Comparison of ENCODE assay signal across 16 cellular contexts in genomic region chr3:9204253-9205005, GRCh38. TPM values are rescaled to one million over a fixed set of nuclear protein-coding genes. Genes with fewer than 3 reads are reported as not detected.
DNase-seq lines count a peak whose midpoint lies in the region; ATAC-seq, FAIRE-seq and TF ChIP-seq lines count a peak whose summit lies in the region.
"Had no signal": no experiment of that assay in that cellular context is flagged by ENCODE, and none has a peak within 500 bp of the region (broad histone marks: within the 10 kb centered on the region; RNA-seq: fewer than 3 reads in every experiment).

No MANE protein-coding gene starts in this region.

- H3K9me3 ChIP-seq in SK-N-SH: no peaks in the 10 kb centered on the region
- no peaks in the 10 kb centered on the region for H3K9me3 ChIP-seq in endodermal cell (ENCODE audit: control insufficient read depth, low read length)
- H3K9me3 ChIP-seq in tibial nerve: no peaks in the 10 kb centered on the region

- H3K9me2 ChIP-seq in SK-N-SH: no peaks in the 10 kb centered on the region

- H3K4me2 ChIP-seq in SK-N-SH: no peak overlapping the region

- H3K9ac ChIP-seq in SK-N-SH (no peak overlapping the region), endodermal cell (ENCODE audit: extremely low read depth, low read length, poor library complexity, severe bottlenecking) (peak overlapping the region; percentile 38)

- H3K27ac ChIP-seq in SK-N-SH (ENCODE audit: low read depth in 2 of 2, low read length in 1 of 2) (peak overlapping the region in 1 of 2 experiments; percentile 75; a peak in 2 of 4 replicates), endodermal cell (ENCODE audit: low read depth, low read length) (peak overlapping the region; percentile 97), tibial nerve (peak overlapping the region; percentile 59 to 86 (median 74))

- no peak for TF ChIP-seq CTCF in SK-N-SH (IDR thresholded peaks at IDR 0.05)
- peak; percentile 35 for TF ChIP-seq CTCF in endodermal cell (conservative IDR thresholded peaks at IDR 0.05)
- no peak for TF ChIP-seq CTCF in nephron progenitor cell (IDR thresholded peaks at IDR 0.05)
- TF ChIP-seq CTCF in tibial nerve (IDR thresholded peaks at IDR 0.05): no peak
- no peak for TF ChIP-seq CTCF in D721Med (IDR thresholded peaks at IDR 0.05; ENCODE audit: insufficient read depth, missing control alignments)

- H3K27me3 ChIP-seq in SK-N-SH (ENCODE audit: insufficient read depth): no peaks in the 10 kb centered on the region; the same call in 1 of the 2 replicates
- H3K27me3 ChIP-seq in endodermal cell (ENCODE audit: control insufficient read depth, insufficient read depth, low read length, poor library complexity, severe bottlenecking): no peaks in the 10 kb centered on the region
- H3K27me3 ChIP-seq in tibial nerve: no peaks in the 10 kb centered on the region

- H3K4me1 Mint-ChIP-seq in endodermal cell (peaks cover 43% of the 10 kb centered on the region), nephron progenitor cell (peaks cover 98% of the 10 kb centered on the region)
- H3K4me1 Mint-ChIP-seq in activated CD4-positive, alpha-beta memory T cell treated with anti-CD3 and anti-CD28 coated beads, Interleukin-2, amount 10 ng/mL, durations not matched to agents 7 days and 5 days: no peaks in the 10 kb centered on the region
- H3K4me1 Mint-ChIP-seq: CD8-positive, alpha-beta memory T cell; T-helper 17 cell had no signal

- H3K4me1 ChIP-seq in SK-N-SH (ENCODE audit: control insufficient read depth in 1 of 2, insufficient read depth in 2 of 2, low read depth in 1 of 2, low read length in 1 of 2) (peaks cover 0 to 46% of the 10 kb centered on the region in 2 experiments; a peak in 2 of 4 replicates), endodermal cell (ENCODE audit: control insufficient read depth, insufficient read depth, low read length) (peaks cover 12% of the 10 kb centered on the region), tibial nerve (peaks cover 0 to 15% (median 0%) of the 10 kb centered on the region in 4 donors)

- no peaks in the 10 kb centered on the region for H3K36me3 ChIP-seq in SK-N-SH (replicated peaks in 1 of 2; ENCODE audit: control insufficient read depth in 1 of 2, insufficient read depth in 2 of 2, low read length in 1 of 2)
- no peaks in the 10 kb centered on the region for H3K36me3 ChIP-seq in endodermal cell (ENCODE audit: control insufficient read depth, insufficient read depth, low read length)
- H3K36me3 ChIP-seq in tibial nerve: no peaks in the 10 kb centered on the region

- H3K27me3 Mint-ChIP-seq in endodermal cell (ENCODE audit: insufficient read depth): peaks cover 12% of the 10 kb centered on the region
- H3K27me3 Mint-ChIP-seq in nephron progenitor cell (ENCODE audit: low read depth, poor library complexity): peaks cover 8% of the 10 kb centered on the region
- peaks cover 8% of the 10 kb centered on the region for H3K27me3 Mint-ChIP-seq in activated CD4-positive, alpha-beta memory T cell treated with anti-CD3 and anti-CD28 coated beads, Interleukin-2, amount 10 ng/mL, durations not matched to agents 7 days and 5 days

- H3K4me3 ChIP-seq in SK-N-SH (ENCODE audit: low read depth in 2 of 2, low read length in 1 of 2) (no peak overlapping the region), endodermal cell (ENCODE audit: low read length) (peak overlapping the region; percentile 68), tibial nerve (no peak overlapping the region)

- H3F3A ChIP-seq in SK-N-SH (replicated peaks; ENCODE audit: insufficient read depth): no peaks in the 10 kb centered on the region

- no peak for ATAC-seq in SK-N-SH treated with all-trans-retinoic acid at 6 μM for 48 hours
- ATAC-seq: T-helper 17 cell had no signal

- CTCF ChIA-PET in SK-N-SH (lab: Yijun Ruan, JAX): interaction anchor here (0.6 to 2.7 kb wide), 5 partner anchors 10 to 480 kb away, joined by 3 to 8 read pairs (median 5); partner anchors contain the start of gene SRGAP3
- CTCF ChIA-PET in activated CD4-positive, alpha-beta memory T cell treated with anti-CD3 and anti-CD28 coated beads, Interleukin-2, amount 10 ng/mL, durations not matched to agents 7 days and 5 days (lab: Charles Lee): no interaction called here

- H3K79me2 ChIP-seq in SK-N-SH (ENCODE audit: insufficient read depth): no peaks in the 10 kb centered on the region

- no peak for FAIRE-seq in D721Med (lab: Jason Lieb, UNC)

- no peak for TF ChIP-seq POLR2A in tibial nerve (IDR thresholded peaks at IDR 0.05)

- DNase-seq in SK-N-SH (peak; percentile 59), endodermal cell (peak; percentile 70), nephron progenitor cell (peak; percentile 61), tibial nerve (ENCODE audit: low spot score in 2 of 2) (no peak), D721Med (ENCODE audit: insufficient read length, low spot score) (no peak)
- no peak for DNase-seq in activated CD4-positive, alpha-beta memory T cell treated with anti-CD3 and anti-CD28 coated beads, Interleukin-2, amount 10 ng/mL, durations not matched to agents 7 days and 5 days
- DNase-seq in activated naive CD4-positive, alpha-beta T cell treated with anti-CD3 and anti-CD28 coated beads, Interleukin-2, amount 50 U/mL, for 16 hours: no peak
- DNase-seq: activated CD4-positive, alpha-beta T cell treated with anti-CD3 and anti-CD28 coated beads for 1 hour; activated T-cell treated with anti-CD3 and anti-CD28 coated beads for 4 hours; CD8-positive, alpha-beta memory T cell; GOT3; NCI-H146; RPMI8226; stimulated activated CD4-positive, alpha-beta T cell treated with anti-CD3 and anti-CD28 coated beads, Interleukin-2, amount 100 ng/mL, for 48 hours; T-helper 17 cell had no signal

- TF ChIP-seq EP300 in SK-N-SH (IDR thresholded peaks at IDR 0.05; ENCODE audit: borderline replicate concordance in 1 of 2, low read depth in 1 of 2, low read length in 1 of 2): peak in 1 of 2 experiments; percentile 65; a peak in 1 of 4 replicates
- TF ChIP-seq EP300 in tibial nerve (IDR thresholded peaks at IDR 0.05): peak in 1 of 2 donors; percentile 39

- H2AFZ ChIP-seq in SK-N-SH (ENCODE audit: low read depth): no peak overlapping the region

- no peaks in the 10 kb centered on the region for H4K20me1 ChIP-seq in SK-N-SH (ENCODE audit: insufficient read depth)

- H3K27ac Mint-ChIP-seq in endodermal cell (peak overlapping the region; percentile 89), nephron progenitor cell (peak overlapping the region; percentile 99)
- H3K27ac Mint-ChIP-seq in activated CD4-positive, alpha-beta memory T cell treated with anti-CD3 and anti-CD28 coated beads, Interleukin-2, amount 10 ng/mL, durations not matched to agents 7 days and 5 days: no peak overlapping the region
- H3K27ac Mint-ChIP-seq: T-helper 17 cell had no signal

- POLR2A ChIA-PET in SK-N-SH (lab: Yijun Ruan, JAX): no interaction called here
- POLR2A ChIA-PET in activated CD4-positive, alpha-beta memory T cell treated with anti-CD3 and anti-CD28 coated beads, Interleukin-2, amount 10 ng/mL, durations not matched to agents 7 days and 5 days (lab: Charles Lee): no interaction called here

- H3K9me3 Mint-ChIP-seq in endodermal cell (no peaks in the 10 kb centered on the region), nephron progenitor cell (no peaks in the 10 kb centered on the region)
- H3K9me3 Mint-ChIP-seq in activated CD4-positive, alpha-beta memory T cell treated with anti-CD3 and anti-CD28 coated beads, Interleukin-2, amount 10 ng/mL, durations not matched to agents 7 days and 5 days: no peaks in the 10 kb centered on the region
- H3K9me3 Mint-ChIP-seq: CD8-positive, alpha-beta memory T cell had no signal

- H3K4me3 Mint-ChIP-seq in endodermal cell (peak overlapping the region; percentile 27), nephron progenitor cell (peak overlapping the region; percentile 62)
- no peak overlapping the region for H3K4me3 Mint-ChIP-seq in activated CD4-positive, alpha-beta memory T cell treated with anti-CD3 and anti-CD28 coated beads, Interleukin-2, amount 10 ng/mL, durations not matched to agents 7 days and 5 days
- H3K4me3 Mint-ChIP-seq: CD8-positive, alpha-beta memory T cell; T-helper 17 cell had no signal

- WGBS in SK-N-SH (ENCODE audit: low lambda C conversion rate): 70% methylated on average over 17 of the region's 17 CpGs
- 45 to 54% methylated on average over 14 to 16 of the region's 17 CpGs for WGBS in endodermal cell (ENCODE audit: insufficient coverage in 1 of 2, insufficient read length in 1 of 2), 2 experiments
- WGBS in tibial nerve, 2 donors: 42 to 52% methylated on average over 17 of the region's 17 CpGs

- TF ChIP-seq RAD21 in SK-N-SH (IDR thresholded peaks at IDR 0.05; ENCODE audit: low read length): no peak; the same call in 1 of the 2 replicates

- H3K36me3 Mint-ChIP-seq in endodermal cell (ENCODE audit: low read depth) (no peaks in the 10 kb centered on the region), nephron progenitor cell (ENCODE audit: low read depth) (peaks cover 5% of the 10 kb centered on the region)
- H3K36me3 Mint-ChIP-seq in activated CD4-positive, alpha-beta memory T cell treated with anti-CD3 and anti-CD28 coated beads, Interleukin-2, amount 10 ng/mL, durations not matched to agents 7 days and 5 days (ENCODE audit: low read depth): no peaks in the 10 kb centered on the region
- H3K36me3 Mint-ChIP-seq: CD8-positive, alpha-beta memory T cell had no signal

TF ChIP-seq in SK-N-SH, 30 proteins besides CTCF, POLR2A, EP300 and RAD21 (continues in another document):
- TF ChIP-seq SMC3 (IDR thresholded peaks at IDR 0.05; ENCODE audit: low read depth, low read length) (peak; percentile 7; the same call in 1 of the 2 replicates), MXI1 (IDR thresholded peaks at IDR 0.05; ENCODE audit: low read depth, low read length) (peak; percentile 39; the same call in 1 of the 2 replicates), GATA2 (CRISPR knock-in tag; IDR thresholded peaks at IDR 0.05) (peak; percentile 94), FOXJ3 (CRISPR knock-in tag; IDR thresholded peaks at IDR 0.05) (peak; percentile 84), JUND (IDR thresholded peaks at IDR 0.05) (no peak)

TF ChIP-seq in SK-N-SH treated with all-trans-retinoic acid at 6 μM for 48 hours, 23 proteins besides CTCF, POLR2A, EP300 and RAD21 (continues in another document):
- no peak for TF ChIP-seq ZC3H10 (CRISPR knock-in tag; IDR thresholded peaks at IDR 0.05)
- TF ChIP-seq ISL1 (CRISPR knock-in tag; IDR thresholded peaks at IDR 0.05): no peak

RNA-seq across cellular contexts. Expression of gene SRGAP3, which starts 45.0 kb away (rescaled TPM):
- 2.8 and 3.0 TPM in 2 replicates for polyA plus RNA-seq in SK-N-SH (2012; rRNA removed)
- 2.7 and 2.9 TPM in 2 replicates for polyA plus RNA-seq in SK-N-SH (2012; cell fraction: cytosol; rRNA removed)
- polyA plus RNA-seq in SK-N-SH (2012; cell fraction: nucleus; rRNA removed): 5.1 and 5.6 TPM in 2 replicates
- 1 to 10 TPM; 5.0 to 8.1 TPM for total RNA-seq in endodermal cell
- polyA plus RNA-seq in endodermal cell (2013, experiment 1 of 2): 81.2 TPM
- polyA plus RNA-seq in endodermal cell (2013, experiment 2 of 2): 69.8 TPM
- 10 to 100 TPM; 11.7 to 18.0 (median 15.1) TPM for total RNA-seq in tibial nerve
- 1 to 10 TPM; 1.2 to 1.3 TPM for total RNA-seq in activated CD4-positive, alpha-beta memory T cell treated with anti-CD3 and anti-CD28 coated beads, Interleukin-2, amount 10 ng/mL, durations not matched to agents 7 days and 5 days

Comparison
In these comparisons a context has a peak if more than half of its experiments do, and no peak if none do; other contexts are left out.
1. DNase-seq: peak in SK-N-SH (single experiment), endodermal cell (single experiment) and nephron progenitor cell (single experiment); none in tibial nerve (0 of 2), activated CD4-positive, alpha-beta memory T cell treated with anti-CD3 and anti-CD28 coated beads, Interleukin-2, amount 10 ng/mL, durations not matched to agents 7 days and 5 days (single experiment), activated naive CD4-positive, alpha-beta T cell treated with anti-CD3 and anti-CD28 coated beads, Interleukin-2, amount 50 U/mL, for 16 hours (single experiment) and D721Med (single experiment).